ENCODE assay signal across 17 cellular contexts in genomic region chr5:16461026-16461425, GRCh38. TPM values are rescaled to one million over a fixed set of nuclear protein-coding genes. Genes with fewer than 3 reads are reported as not detected.
DNase-seq lines count a peak whose midpoint lies in the region; ATAC-seq, FAIRE-seq and TF ChIP-seq lines count a peak whose summit lies in the region.
"Had no signal": no experiment of that assay in that cellular context is flagged by ENCODE, and none has a peak within 500 bp of the region (broad histone marks: within the 10 kb centered on the region; RNA-seq: fewer than 3 reads in every experiment).

No MANE protein-coding gene starts in this region.

- H3K4me1 Mint-ChIP-seq in activated CD4-positive, alpha-beta T cell treated with anti-CD3 and anti-CD28 coated beads for 36 hours: peaks cover 75% of the 10 kb centered on the region
- peaks cover 57 to 69% (median 64%) of the 10 kb centered on the region in 3 donors for H3K4me1 Mint-ChIP-seq in IgD-negative memory B cell

- no peak overlapping the region for H3K9ac ChIP-seq in GM12878 (ENCODE audit: control insufficient read depth, insufficient read depth, low read length)

- 100% methylated on average over 1 of the region's 1 CpG for WGBS in GM12878 (ENCODE audit: insufficient coverage, insufficient replicate concordance, low lambda C conversion rate, missing lambda C conversion rate)

- no peak for ATAC-seq in activated CD4-positive, alpha-beta T cell treated with anti-CD3 and anti-CD28 coated beads for 36 hours
- ATAC-seq in GM12878 (no peak), mucosa of descending colon (no peak), HG03196 (IDR thresholded peaks at IDR 0.05; ENCODE audit: unreplicated experiment) (no peak)

- H3K79me2 ChIP-seq in GM12878 (ENCODE audit: control insufficient read depth, insufficient read depth, low read length): peaks cover 42% of the 10 kb centered on the region

- BruUV-seq in GM12878 (replicated peaks; lab: Mats Ljungman, UMichigan): no TSS peak

- H3K4me1 ChIP-seq in GM12878 (ENCODE audit: control insufficient read depth, insufficient read depth, low read length) (peaks cover 15% of the 10 kb centered on the region), mucosa of descending colon (ENCODE audit: low read depth) (peaks cover 15% of the 10 kb centered on the region)

- peaks cover 72% of the 10 kb centered on the region for H3K36me3 Mint-ChIP-seq in activated CD4-positive, alpha-beta T cell treated with anti-CD3 and anti-CD28 coated beads for 36 hours (ENCODE audit: low read depth)
- H3K36me3 Mint-ChIP-seq in IgD-negative memory B cell: peaks cover 6% of the 10 kb centered on the region

- H3K4me3 Mint-ChIP-seq in activated CD4-positive, alpha-beta T cell treated with anti-CD3 and anti-CD28 coated beads for 36 hours: no peak overlapping the region
- H3K4me3 Mint-ChIP-seq in IgD-negative memory B cell: peak overlapping the region in 1 of 4 donors; percentile 59

- in situ Hi-C loops in GM12878 (cut with MboI): loop anchor here (25.0 kb wide), 1 partner anchor 1749 kb away; no protein-coding TSS in a partner anchor

- no peak overlapping the region for H3K4me2 ChIP-seq in GM12878 (ENCODE audit: control insufficient read depth, insufficient read depth)

- no peak for FAIRE-seq in GM12878 (lab: Jason Lieb, UNC)
- FAIRE-seq: GM12891, GM19239 had no signal

- RAD21 ChIA-PET in GM12878 (lab: Charles Lee; ENCODE audit: unreplicated experiment): no interaction called here

- H3K27ac ChIP-seq in GM12878 (ENCODE audit: control insufficient read depth, insufficient read depth): no peak overlapping the region
- H3K27ac ChIP-seq: epithelial cell of prostate, thyroid gland had no signal

- H3K4me3 ChIP-seq in GM12878: peak overlapping the region; percentile 5
- no peak overlapping the region for H3K4me3 ChIP-seq in mucosa of descending colon
- H3K4me3 ChIP-seq: thyroid gland had no signal

- no peaks in the 10 kb centered on the region for H3K27me3 Mint-ChIP-seq in activated CD4-positive, alpha-beta T cell treated with anti-CD3 and anti-CD28 coated beads for 36 hours
- no peaks in the 10 kb centered on the region for H3K27me3 Mint-ChIP-seq in IgD-negative memory B cell

- no peak for TF ChIP-seq CTCF in GM12878 (IDR thresholded peaks at IDR 0.05 in 2 of 3, conservative IDR thresholded peaks at IDR 0.05 in 1 of 3; ENCODE audit: control insufficient read depth in 2 of 3, extremely low read depth in 1 of 3, insufficient read depth in 1 of 3, low read depth in 3 of 3, low read length in 3 of 3)
- TF ChIP-seq CTCF in mucosa of descending colon (IDR thresholded peaks at IDR 0.05): no peak

- H3K36me3 ChIP-seq in GM12878 (ENCODE audit: control insufficient read depth in 2 of 2, insufficient read depth in 2 of 2, low read length in 1 of 2) (peaks cover 5 to 40% of the 10 kb centered on the region in 2 experiments), mucosa of descending colon (ENCODE audit: low read depth) (peaks cover 5% of the 10 kb centered on the region)

- peak overlapping the region; percentile 44 for H3K27ac Mint-ChIP-seq in activated CD4-positive, alpha-beta T cell treated with anti-CD3 and anti-CD28 coated beads for 36 hours
- H3K27ac Mint-ChIP-seq in IgD-negative memory B cell: peak overlapping the region in 2 of 3 donors; percentile 39 to 40

- POLR2A ChIA-PET in activated CD4-positive, alpha-beta T cell treated with anti-CD3 and anti-CD28 coated beads for 36 hours (lab: Charles Lee): no interaction called here
- POLR2A ChIA-PET in GM12878 (lab: Charles Lee): no interaction called here

- no peak overlapping the region for H2AFZ ChIP-seq in GM12878 (ENCODE audit: control insufficient read depth, low read depth, low read length)

- no peak for DNase-seq in activated CD4-positive, alpha-beta T cell treated with anti-CD3 and anti-CD28 coated beads for 36 hours
- DNase-seq in activated CD4-positive, alpha-beta T cell treated with anti-CD3 and anti-CD28 coated beads for 48 hours: no peak
- no peak for DNase-seq in GM12878 (ENCODE audit: low read depth, low spot score)
- peak; percentile 71 for DNase-seq in non-pigmented ciliary epithelial cell (ENCODE audit: low read depth)
- no peak for DNase-seq in mucosa of descending colon
- no peak for DNase-seq in nucleus accumbens (lab: John Stamatoyannopoulos, UW)
- DNase-seq: hippocampal formation, Karpas-422, NCI-H2029, NCI-H774, Right ventricle myocardium superior, thyroid gland had no signal

- H4K20me1 ChIP-seq in GM12878 (ENCODE audit: control insufficient read depth, insufficient read depth): no peaks in the 10 kb centered on the region; the same call in none of the 2 replicates

- H3K27me3 ChIP-seq in GM12878 (replicated peaks in 1 of 2; ENCODE audit: control insufficient read depth in 2 of 2, insufficient read depth in 2 of 2, low read length in 1 of 2): no peaks in the 10 kb centered on the region
- H3K27me3 ChIP-seq: thyroid gland had no signal

- TF ChIP-seq RAD21 in GM12878 (IDR thresholded peaks at IDR 0.05; ENCODE audit: insufficient read depth, low read depth, low read length): no peak

- no peak for TF ChIP-seq EP300 in GM12878 (IDR thresholded peaks at IDR 0.05; ENCODE audit: borderline replicate concordance in 1 of 2, control insufficient read depth in 1 of 2, low read depth in 2 of 2, low read length in 2 of 2)

- CTCF ChIA-PET in activated CD4-positive, alpha-beta T cell treated with anti-CD3 and anti-CD28 coated beads for 36 hours (lab: Charles Lee): no interaction called here
- CTCF ChIA-PET in GM12878 (lab: Yijun Ruan, JAX): interaction anchor here (1.4 to 1.6 kb wide), 2 partner anchors 16 to 300 kb away, joined by 3 read pairs; no protein-coding TSS in a partner anchor

- intact Hi-C loops in activated CD4-positive, alpha-beta T cell treated with anti-CD3 and anti-CD28 coated beads for 36 hours (cut with DNase I, micrococcal nuclease): loop anchor here (10.0 kb wide), 3 partner anchors 324 to 1656 kb away; partner anchors contain the start of gene MYO10 (in 2 of the 2)
- intact Hi-C loops in GM12878 (cut with micrococcal nuclease; ENCODE audit: unreplicated experiment): no loop called here
- intact Hi-C loops in mucosa of descending colon (cut with DNase I, micrococcal nuclease): no loop called here

- no peaks in the 10 kb centered on the region for H3K9me3 Mint-ChIP-seq in activated CD4-positive, alpha-beta T cell treated with anti-CD3 and anti-CD28 coated beads for 36 hours (ENCODE audit: low read depth)
- H3K9me3 Mint-ChIP-seq in IgD-negative memory B cell: no peaks in the 10 kb centered on the region

- SMC1A ChIA-PET in GM12878 (lab: Charles Lee; ENCODE audit: uncharacterized antibody, unreplicated experiment): interaction anchor here (1.2 kb wide), 1 partner anchor 11 kb away, joined by 7 read pairs; no protein-coding TSS in a partner anchor

- no peaks in the 10 kb centered on the region; the same call in 2 of the 3 replicates for H3K9me3 ChIP-seq in GM12878 (replicated peaks; ENCODE audit: control insufficient read depth, insufficient read depth, low read length)
- no peaks in the 10 kb centered on the region for H3K9me3 ChIP-seq in mucosa of descending colon
- H3K9me3 ChIP-seq: thyroid gland had no signal

- TF ChIP-seq POLR2A in GM12878 (IDR thresholded peaks at IDR 0.05; ENCODE audit: low read depth, low read length): no peak

TF ChIP-seq in GM12878, 131 proteins besides CTCF, POLR2A, EP300 and RAD21 (continues in another document):
- TF ChIP-seq POLR2AphosphoS5 (IDR thresholded peaks at IDR 0.05; ENCODE audit: low read length): no peak
- TF ChIP-seq MEF2A (IDR thresholded peaks at IDR 0.05; ENCODE audit: insufficient read depth, low read depth, low read length): no peak
- no peak for TF ChIP-seq IRF5 (IDR thresholded peaks at IDR 0.05; ENCODE audit: borderline replicate concordance)
- TF ChIP-seq YY1 (IDR thresholded peaks at IDR 0.05; ENCODE audit: low read depth, low read length): no peak
- TF ChIP-seq SREBF1 (IDR thresholded peaks at IDR 0.05; ENCODE audit: low read length): no peak

RNA-seq across cellular contexts. Expression of gene ZNF622, which starts 4.6 kb away (rescaled TPM):
- total RNA-seq in activated CD4-positive, alpha-beta T cell treated with anti-CD3 and anti-CD28 coated beads for 36 hours: 10 to 100 TPM; 30.9 to 36.3 TPM
- polyA plus RNA-seq in IgD-negative memory B cell (63.7 TPM), GM12878 (2011; rRNA removed) (21.7 and 24.1 TPM in 2 replicates), GM12878 (2014; fragmentation: Illumina TruSeq; extraction: Trizol) (19.6 and 22.2 TPM in 2 replicates), GM12878 (2014; fragmentation: Nextera tagmentation; extraction: Ambion mirVana) (10 to 100 TPM in 1 of 2 experiments, 1 to 10 TPM in 1; 9.0 to 18.1 TPM), GM12878 (2014; rRNA removed) (29.8 and 30.2 TPM in 2 replicates), GM12878 (2016; fragmentation: Nextera tagmentation; extraction: Ambion mirVana) (10 to 100 TPM; 57.2 to 60.3 TPM)
- 17.9 and 22.3 TPM in 2 replicates for total RNA-seq in GM12878 (2013; cell fraction: nucleolus; rRNA removed)
- total RNA-seq in GM12878 (2014; rRNA removed) (37.9 and 39.7 TPM in 2 replicates), GM12878 (2014; rRNA removed; fragmentation: Illumina TruSeq; extraction: Trizol) (30.3 and 31.8 TPM in 2 replicates), GM12878 (2021) (39.2 and 40.0 TPM in 2 replicates), mucosa of descending colon (10 to 100 TPM; 34.1 to 48.5 (median 38.4) TPM)
- 26.2 TPM for polyA plus RNA-seq in GM12878 (2011; ENCODE audit: low read depth)
- 16.8 and 18.3 TPM in 2 replicates for polyA plus RNA-seq in GM12878 (2011; cell fraction: cytosol; rRNA removed)
- polyA plus RNA-seq in GM12878 (2011; cell fraction: nucleus; rRNA removed): 13.6 and 18.1 TPM in 2 replicates
- polyA plus RNA-seq in GM12878 (2012): 29.6 and 35.5 TPM in 2 replicates
- 12.5 and 13.5 TPM in 2 replicates for polyA minus RNA-seq in GM12878 (2011; rRNA and poly(A)+ RNA removed)
- polyA minus RNA-seq in GM12878 (2011; cell fraction: cytosol; rRNA and poly(A)+ RNA removed): 5.3 and 8.2 TPM in 2 replicates
- polyA minus RNA-seq in GM12878 (2011; cell fraction: nucleus; rRNA and poly(A)+ RNA removed): 15.1 and 26.8 TPM in 2 replicates

Comparison
In these comparisons a context has a peak if more than half of its experiments do, and no peak if none do; other contexts are left out.
1. intact Hi-C loops: an anchor here in activated CD4-positive, alpha-beta T cell treated with anti-CD3 and anti-CD28 coated beads for 36 hours (10.0 kb wide); none called in GM12878 and mucosa of descending colon.